1 cellular context compared by ENCODE assay signal in the genomic region with DNA sequence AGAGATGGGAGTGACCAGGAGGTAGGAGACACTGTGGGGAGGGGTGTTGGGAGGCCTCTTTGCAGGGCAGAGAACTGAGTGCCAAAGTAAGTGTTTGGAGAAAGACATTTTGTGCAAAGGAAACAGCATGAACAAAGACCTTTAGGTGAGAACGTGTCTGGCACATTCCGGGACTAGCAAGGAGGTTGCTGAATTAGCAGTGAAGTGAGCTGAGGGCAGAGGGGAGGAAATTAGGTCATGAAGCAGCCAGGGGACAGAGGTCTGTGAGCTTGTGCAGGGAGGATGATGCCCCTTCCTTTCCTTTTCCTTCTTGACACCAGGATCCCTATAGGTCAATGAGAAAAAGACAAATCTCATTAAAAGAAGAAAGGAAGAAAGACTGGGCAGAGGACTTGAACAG.
TF ChIP-seq lines count a peak whose summit lies in the region.

No MANE protein-coding gene starts in this region.

TF ChIP-seq in HepG2, 621 proteins besides CTCF, POLR2A, EP300 and RAD21:
- TF ChIP-seq MEIS2 (CRISPR knock-in tag; IDR thresholded peaks at IDR 0.05): peak; percentile 8; the same call in 1 of the 2 replicates
- TF ChIP-seq, protein P1, sequence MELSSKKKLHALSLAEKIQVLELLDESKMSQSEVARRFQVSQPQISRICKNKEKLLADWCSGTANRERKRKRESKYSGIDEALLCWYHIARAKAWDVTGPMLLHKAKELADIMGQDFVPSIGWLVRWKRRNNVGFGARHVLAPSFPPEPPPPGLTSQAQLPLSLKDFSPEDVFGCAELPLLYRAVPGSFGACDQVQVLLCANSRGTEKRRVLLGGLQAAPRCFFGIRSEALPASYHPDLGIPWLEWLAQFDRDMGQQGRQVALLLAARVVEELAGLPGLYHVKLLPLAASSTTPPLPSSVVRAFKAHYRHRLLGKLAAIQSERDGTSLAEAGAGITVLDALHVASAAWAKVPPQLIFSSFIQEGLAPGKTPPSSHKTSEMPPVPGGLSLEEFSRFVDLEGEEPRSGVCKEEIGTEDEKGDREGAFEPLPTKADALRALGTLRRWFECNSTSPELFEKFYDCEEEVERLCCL (CRISPR knock-in tag; IDR thresholded peaks at IDR 0.05; ENCODE audit: borderline replicate concordance): no peak
- 0 out of 2 replicates have a peak, but pooled peaks have one; percentile 52 for TF ChIP-seq ZFP90 (CRISPR knock-in tag; IDR thresholded peaks at IDR 0.05; ENCODE audit: borderline replicate concordance)
